1 cellular context compared by ENCODE assay signal in the genomic region with DNA sequence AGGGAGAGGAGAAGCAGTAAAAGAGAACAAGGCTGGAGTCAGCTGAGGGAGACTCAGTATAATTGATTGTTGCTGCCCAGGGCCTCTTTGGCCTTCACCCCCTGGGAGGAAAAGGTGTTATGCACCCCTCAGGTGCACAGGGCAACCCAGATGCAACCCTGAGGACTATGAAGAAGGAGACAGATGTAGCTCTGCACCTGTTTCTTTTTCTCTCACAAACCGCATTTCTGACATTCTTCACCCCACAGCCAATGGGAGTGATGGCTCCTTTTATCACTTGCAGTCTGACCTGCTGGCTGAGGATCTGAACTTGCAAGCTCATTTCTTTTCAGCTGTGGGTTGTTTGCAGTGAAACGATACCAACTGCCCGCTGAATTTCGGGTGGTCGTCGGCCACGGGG.
TF ChIP-seq lines count a peak whose summit lies in the region.

No MANE protein-coding gene starts in this region.

TF ChIP-seq in GM12878, 131 proteins besides CTCF, POLR2A, EP300 and RAD21 (continued from another document):
- TF ChIP-seq PRDM15 (CRISPR knock-in tag; IDR thresholded peaks at IDR 0.05) (no peak), MYB (IDR thresholded peaks at IDR 0.05; ENCODE audit: borderline replicate concordance, low read depth, low read length) (no peak), PAX5 (IDR thresholded peaks at IDR 0.05; ENCODE audit: borderline replicate concordance, low read depth, low read length) (no peak), ZNF207 (IDR thresholded peaks at IDR 0.05; ENCODE audit: borderline replicate concordance) (no peak), PML (IDR thresholded peaks at IDR 0.05; ENCODE audit: low read length) (no peak)
- TF ChIP-seq, protein P1, sequence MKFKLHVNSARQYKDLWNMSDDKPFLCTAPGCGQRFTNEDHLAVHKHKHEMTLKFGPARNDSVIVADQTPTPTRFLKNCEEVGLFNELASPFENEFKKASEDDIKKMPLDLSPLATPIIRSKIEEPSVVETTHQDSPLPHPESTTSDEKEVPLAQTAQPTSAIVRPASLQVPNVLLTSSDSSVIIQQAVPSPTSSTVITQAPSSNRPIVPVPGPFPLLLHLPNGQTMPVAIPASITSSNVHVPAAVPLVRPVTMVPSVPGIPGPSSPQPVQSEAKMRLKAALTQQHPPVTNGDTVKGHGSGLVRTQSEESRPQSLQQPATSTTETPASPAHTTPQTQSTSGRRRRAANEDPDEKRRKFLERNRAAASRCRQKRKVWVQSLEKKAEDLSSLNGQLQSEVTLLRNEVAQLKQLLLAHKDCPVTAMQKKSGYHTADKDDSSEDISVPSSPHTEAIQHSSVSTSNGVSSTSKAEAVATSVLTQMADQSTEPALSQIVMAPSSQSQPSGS (IDR thresholded peaks at IDR 0.05; ENCODE audit: low read length) = no peak
